In genomic region chr1:204584699-204585372, GRCh38 we compare ENCODE assay signal across 15 cellular contexts.
DNase-seq lines count a peak whose midpoint lies in the region; ATAC-seq and TF ChIP-seq lines count a peak whose summit lies in the region.
"Had no signal": no experiment of that assay in that cellular context is flagged by ENCODE, and none has a peak within 500 bp of the region (broad histone marks: within the 10 kb centered on the region; RNA-seq: fewer than 3 reads in every experiment).

No MANE protein-coding gene starts in this region.

- peak in 1 of 2 donors; percentile 22 for DNase-seq in stimulated activated naive CD8-positive, alpha-beta T cell treated with anti-CD3 and anti-CD28 coated beads, Interleukin-15, amount 100 ng/mL, for 72 hours
- DNase-seq in stimulated activated naive CD8-positive, alpha-beta T cell treated with anti-CD3 and anti-CD28 coated beads, Interleukin-15, Interleukin-2, amounts not matched to agents 100 U/mL and 50 U/mL, for 24 hours: no peak
- DNase-seq in SHP77 treated with DMSO at 0.1 percent for 48 hours (lab: John Stamatoyannopoulos, UW) (peak; percentile 66), iPS-NIHi11 (ENCODE audit: low spot score) (peak; percentile 56), HuH-7.5 (ENCODE audit: low spot score) (no peak), psoas muscle (no peak), Right ventricle myocardium superior (no peak)
- DNase-seq: AML-193, aorta, dermis blood vessel endothelial cell had no signal

- no peaks in the 10 kb centered on the region for H3K4me1 ChIP-seq in psoas muscle

- no peak for TF ChIP-seq CTCF in psoas muscle (IDR thresholded peaks at IDR 0.05)

- H3K9me3 ChIP-seq in psoas muscle: no peaks in the 10 kb centered on the region

- intact Hi-C loops in psoas muscle (cut with DNase I): no loop called here
- intact Hi-C loops in Right ventricle myocardium superior (cut with DNase I): no loop called here

- H3K4me3 ChIP-seq in psoas muscle: no peak overlapping the region

- H3K4me3 Mint-ChIP-seq in stimulated activated naive CD8-positive, alpha-beta T cell treated with anti-CD3 and anti-CD28 coated beads, Interleukin-15, amount 100 ng/mL, for 72 hours: no peak overlapping the region
- H3K4me3 Mint-ChIP-seq: mesothelial cell of epicardium had no signal

- H3K9me3 Mint-ChIP-seq in stimulated activated naive CD8-positive, alpha-beta T cell treated with anti-CD3 and anti-CD28 coated beads, Interleukin-15, amount 100 ng/mL, for 72 hours: no peaks in the 10 kb centered on the region
- H3K9me3 Mint-ChIP-seq: mesothelial cell of epicardium had no signal

- peaks cover 0 to 19% of the 10 kb centered on the region in 2 donors for H3K36me3 ChIP-seq in psoas muscle (ENCODE audit: insufficient read depth in 1 of 2, low read depth in 1 of 2)

- H3K4me1 Mint-ChIP-seq in stimulated activated naive CD8-positive, alpha-beta T cell treated with anti-CD3 and anti-CD28 coated beads, Interleukin-15, amount 100 ng/mL, for 72 hours: peaks cover 8% of the 10 kb centered on the region

- ATAC-seq in stimulated activated naive CD8-positive, alpha-beta T cell treated with anti-CD3 and anti-CD28 coated beads, Interleukin-15, amount 100 ng/mL, for 72 hours: peak; percentile 71
- no peak for ATAC-seq in stimulated activated naive CD8-positive, alpha-beta T cell treated with anti-CD3 and anti-CD28 coated beads, Interleukin-15, Interleukin-2, amounts not matched to agents 100 U/mL and 50 U/mL, for 24 hours
- ATAC-seq in psoas muscle (no peak), Right ventricle myocardium superior (ENCODE audit: poor library complexity) (no peak), GM21529 (IDR thresholded peaks at IDR 0.05; ENCODE audit: unreplicated experiment) (no peak)
- ATAC-seq: HCT116 had no signal

- no peaks in the 10 kb centered on the region for H3K27me3 ChIP-seq in psoas muscle (ENCODE audit: insufficient read depth in 3 of 3, low read length in 2 of 3)

- 80 to 82% (median 80%) methylated on average over 11 of the region's 11 CpGs for WGBS in psoas muscle, 3 donors

- no peaks in the 10 kb centered on the region for H3K27me3 Mint-ChIP-seq in stimulated activated naive CD8-positive, alpha-beta T cell treated with anti-CD3 and anti-CD28 coated beads, Interleukin-15, amount 100 ng/mL, for 72 hours

- H3K27ac Mint-ChIP-seq in stimulated activated naive CD8-positive, alpha-beta T cell treated with anti-CD3 and anti-CD28 coated beads, Interleukin-15, amount 100 ng/mL, for 72 hours: peak overlapping the region in 1 of 2 donors; percentile 54
- H3K27ac Mint-ChIP-seq: mesothelial cell of epicardium, progenitor cell of endocrine pancreas had no signal

- H3K27ac ChIP-seq in psoas muscle: no peak overlapping the region
- H3K27ac ChIP-seq: RWPE1 had no signal

Comparison
In these comparisons a context has a peak if more than half of its experiments do, and no peak if none do; other contexts are left out.
1. DNase-seq: peak in SHP77 treated with DMSO at 0.1 percent for 48 hours (single experiment) and iPS-NIHi11 (single experiment); none in stimulated activated naive CD8-positive, alpha-beta T cell treated with anti-CD3 and anti-CD28 coated beads, Interleukin-15, Interleukin-2, amounts not matched to agents 100 U/mL and 50 U/mL, for 24 hours (single experiment), HuH-7.5 (single experiment), psoas muscle (0 of 2) and Right ventricle myocardium superior (single experiment).